ENCODE assay signal across 20 cellular contexts in the genomic region with DNA sequence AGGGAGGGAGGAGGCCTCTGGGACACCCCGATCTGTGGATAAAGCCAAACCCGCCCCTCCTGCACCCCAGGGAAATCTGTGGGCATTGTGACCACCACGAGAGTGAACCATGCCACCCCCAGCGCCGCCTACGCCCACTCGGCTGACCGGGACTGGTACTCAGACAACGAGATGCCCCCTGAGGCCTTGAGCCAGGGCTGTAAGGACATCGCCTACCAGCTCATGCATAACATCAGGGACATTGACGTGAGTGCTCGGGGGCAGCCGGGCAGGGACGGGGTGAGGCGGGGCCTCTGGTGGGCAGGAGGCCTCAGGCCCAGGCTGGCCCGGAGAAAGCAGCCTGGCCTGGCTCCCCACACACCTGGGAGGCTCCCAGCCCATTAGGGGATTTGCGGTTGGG. TPM values are rescaled to one million over a fixed set of nuclear protein-coding genes. Genes with fewer than 3 reads are reported as not detected.
"Had no signal": no experiment of that assay in that cellular context is flagged by ENCODE, and none has a peak within 500 bp of the region (broad histone marks: within the 10 kb centered on the region; RNA-seq: fewer than 3 reads in every experiment).

No MANE protein-coding gene starts in this region.

- ATAC-seq: effector memory CD8-positive, alpha-beta T cell; naive thymus-derived CD4-positive, alpha-beta T cell; pancreas; stimulated activated naive B cell treated with anti-CD40 and anti-IgM and Interleukin-4, amounts not matched to agents 10 μg/mL and 1 μg/mL and 100 μg/mL, for 72 hours; stimulated activated naive CD8-positive, alpha-beta T cell treated with anti-CD3 and anti-CD28 coated beads, Interleukin-15, amount 100 ng/mL, for 72 hours; upper lobe of right lung had no signal

- H3K36me3 ChIP-seq: colonic mucosa, pancreas, suprapubic skin, transverse colon, upper lobe of right lung, uterus had no signal

- H3K4me1 ChIP-seq: colonic mucosa, pancreas, suprapubic skin, transverse colon, upper lobe of right lung, uterus had no signal

- H3K4me3 ChIP-seq: colonic mucosa, hepatocyte, lung, pancreas, right lobe of liver, suprapubic skin, transverse colon, upper lobe of right lung, uterus had no signal

- H3K9me3 ChIP-seq: colonic mucosa, pancreas, right lobe of liver, suprapubic skin, transverse colon, upper lobe of right lung, uterus had no signal

- H3K27ac ChIP-seq: colonic mucosa, hepatocyte, pancreas, right lobe of liver, suprapubic skin, transverse colon, upper lobe of right lung, uterus had no signal

- H3K27me3 ChIP-seq: colonic mucosa, hepatocyte, pancreas, right lobe of liver, suprapubic skin, transverse colon, upper lobe of right lung, uterus had no signal

- DNase-seq: colonic mucosa; effector memory CD8-positive, alpha-beta T cell; erythroblast; kidney glomerular epithelial cell; naive thymus-derived CD4-positive, alpha-beta T cell; nephron progenitor cell; occipital lobe; pancreas; right lobe of liver; small intestine; stimulated activated CD4-positive, alpha-beta T cell treated with anti-CD3 and anti-CD28 coated beads, Interleukin-15, amount 100 ng/mL, for 24 hours; stimulated activated CD4-positive, alpha-beta T cell treated with anti-CD3 and anti-CD28 coated beads, Interleukin-2, amount 100 ng/mL, for 48 hours; stimulated activated naive B cell treated with anti-CD40 and anti-IgM and Interleukin-4, amounts not matched to agents 10 μg/mL and 1 μg/mL and 100 μg/mL, for 72 hours; stimulated activated naive CD8-positive, alpha-beta T cell treated with anti-CD3 and anti-CD28 coated beads, Interleukin-15, amount 100 ng/mL, for 72 hours; transverse colon; upper lobe of right lung; uterus had no signal

RNA-seq across cellular contexts. Expression of a gene that starts 54.7 kb away (rescaled TPM):
- total RNA-seq: naive thymus-derived CD4-positive, alpha-beta T cell had no signal
- polyA plus RNA-seq: naive thymus-derived CD4-positive, alpha-beta T cell had no signal
